In the genomic region with DNA sequence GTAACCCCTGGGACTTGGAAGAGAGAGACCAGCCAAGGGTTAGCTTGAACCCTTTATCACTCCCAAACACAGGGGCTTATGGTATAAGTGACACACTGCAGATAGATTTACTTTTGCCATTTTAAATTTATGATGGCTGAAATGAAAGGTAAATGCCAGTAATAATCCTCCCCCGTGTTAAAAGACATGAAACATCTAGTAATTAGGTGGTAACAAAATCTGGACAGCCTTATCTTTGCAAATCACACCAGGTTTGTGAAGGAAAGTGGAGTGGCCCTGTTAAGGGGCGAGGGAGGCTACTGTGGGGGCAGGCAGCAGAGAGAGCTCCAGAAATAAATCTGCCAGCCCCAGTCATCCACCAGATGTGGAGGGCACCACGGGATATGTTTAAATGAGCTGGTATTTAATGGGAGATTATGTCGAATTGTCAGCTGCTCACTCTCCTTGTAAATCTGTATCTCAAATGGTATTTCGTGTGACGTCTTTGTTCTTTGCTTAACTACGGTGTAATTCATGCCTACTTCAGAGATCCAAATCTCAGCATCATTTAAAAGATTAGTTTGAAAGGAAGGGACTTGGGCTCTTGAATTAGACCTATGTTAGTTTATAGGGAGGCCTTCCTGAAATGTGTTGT, we compare ENCODE assay signal across 17 cellular contexts.
"Had no signal": no experiment of that assay in that cellular context is flagged by ENCODE, and none has a peak within 500 bp of the region (broad histone marks: within the 10 kb centered on the region; RNA-seq: fewer than 3 reads in every experiment).

No MANE protein-coding gene starts in this region.

- H3K9me3 ChIP-seq: heart left ventricle, neutrophil, spleen, thoracic aorta, transverse colon had no signal

- H3K4me1 Mint-ChIP-seq: naive B cell; stimulated activated naive B cell treated with anti-CD40 and anti-IgM and Interleukin-4, amounts not matched to agents 10 μg/mL and 1 μg/mL and 100 μg/mL, for 72 hours; stimulated activated naive CD8-positive, alpha-beta T cell treated with anti-CD3 and anti-CD28 coated beads, Interleukin-15, amount 100 ng/mL, for 72 hours had no signal

- H3K27ac ChIP-seq: heart left ventricle, neutrophil, spleen, thoracic aorta, transverse colon had no signal

- H3K27me3 ChIP-seq: heart left ventricle, neutrophil, spleen, transverse colon had no signal

- H3K4me3 Mint-ChIP-seq: naive B cell; stimulated activated naive B cell treated with anti-CD40 and anti-IgM and Interleukin-4, amounts not matched to agents 10 μg/mL and 1 μg/mL and 100 μg/mL, for 72 hours; stimulated activated naive CD8-positive, alpha-beta T cell treated with anti-CD3 and anti-CD28 coated beads, Interleukin-15, amount 100 ng/mL, for 72 hours had no signal

- H3K9me3 Mint-ChIP-seq: stimulated activated naive B cell treated with anti-CD40 and anti-IgM and Interleukin-4, amounts not matched to agents 10 μg/mL and 1 μg/mL and 100 μg/mL, for 72 hours had no signal

- H3K4me1 ChIP-seq: heart left ventricle, transverse colon had no signal

- H3K27ac Mint-ChIP-seq: naive B cell; stimulated activated naive B cell treated with anti-CD40 and anti-IgM and Interleukin-4, amounts not matched to agents 10 μg/mL and 1 μg/mL and 100 μg/mL, for 72 hours; stimulated activated naive CD8-positive, alpha-beta T cell treated with anti-CD3 and anti-CD28 coated beads, Interleukin-15, amount 100 ng/mL, for 72 hours had no signal

- DNase-seq: dermis blood vessel endothelial cell; heart left ventricle; hippocampal formation; left colon; mesendoderm; naive B cell; posterior cingulate gyrus; spleen; stimulated activated CD4-positive, alpha-beta T cell treated with anti-CD3 and anti-CD28 coated beads, Interleukin-15, amount 100 ng/mL, for 24 hours; stimulated activated CD4-positive, alpha-beta T cell treated with anti-CD3 and anti-CD28 coated beads, Interleukin-1b, Interleukin-23, amount 100 ng/mL, for 48 hours; stimulated activated CD4-positive, alpha-beta T cell treated with anti-CD3 and anti-CD28 coated beads, Interleukin-4, amount 100 ng/mL, for 4 hours; stimulated activated naive B cell treated with anti-CD40 and anti-IgM and Interleukin-4, amounts not matched to agents 10 μg/mL and 1 μg/mL and 100 μg/mL, for 72 hours; stimulated activated naive CD8-positive, alpha-beta T cell treated with anti-CD3 and anti-CD28 coated beads, Interleukin-15, amount 100 ng/mL, for 72 hours; transverse colon had no signal

- ATAC-seq: heart left ventricle; left colon; sciatic nerve; stimulated activated naive B cell treated with anti-CD40 and anti-IgM and Interleukin-4, amounts not matched to agents 10 μg/mL and 1 μg/mL and 100 μg/mL, for 72 hours; stimulated activated naive CD8-positive, alpha-beta T cell treated with anti-CD3 and anti-CD28 coated beads, Interleukin-15, amount 100 ng/mL, for 72 hours had no signal

- H3K27me3 Mint-ChIP-seq: naive B cell; stimulated activated naive B cell treated with anti-CD40 and anti-IgM and Interleukin-4, amounts not matched to agents 10 μg/mL and 1 μg/mL and 100 μg/mL, for 72 hours; stimulated activated naive CD8-positive, alpha-beta T cell treated with anti-CD3 and anti-CD28 coated beads, Interleukin-15, amount 100 ng/mL, for 72 hours had no signal

- H3K4me3 ChIP-seq: heart left ventricle, spleen, thoracic aorta, transverse colon had no signal

- H3K36me3 ChIP-seq: neutrophil, thoracic aorta, transverse colon had no signal
